In the genomic region with DNA sequence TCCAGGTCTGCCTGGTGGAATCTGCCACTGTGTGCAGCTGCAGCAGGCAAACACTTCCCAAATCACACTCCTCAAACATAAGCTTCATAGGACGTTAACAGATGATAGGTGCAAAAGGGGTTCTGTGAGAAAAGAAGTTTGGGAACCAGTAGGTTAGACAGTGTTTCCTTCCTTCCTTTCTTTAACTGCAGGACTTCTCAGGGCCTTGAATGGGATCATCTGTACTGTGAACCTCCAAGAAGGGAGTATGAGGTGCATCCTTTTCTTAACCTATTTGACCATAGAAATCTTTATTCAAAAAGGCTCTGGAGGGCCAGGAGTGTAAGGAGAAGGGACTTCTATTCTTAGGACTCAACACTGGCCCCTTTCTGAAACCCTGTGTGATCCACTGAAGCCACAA, we compare ENCODE assay signal across 17 cellular contexts. TPM values are rescaled to one million over a fixed set of nuclear protein-coding genes. Genes with fewer than 3 reads are reported as not detected.
"Had no signal": no experiment of that assay in that cellular context is flagged by ENCODE, and none has a peak within 500 bp of the region (broad histone marks: within the 10 kb centered on the region; RNA-seq: fewer than 3 reads in every experiment).

No MANE protein-coding gene starts in this region.

- H3K36me3 ChIP-seq: adrenal gland, cardiac muscle cell, left lung, pancreas, tibial nerve had no signal

- H3K4me1 ChIP-seq: body of pancreas, pancreas, tibial nerve had no signal

- ATAC-seq: body of pancreas; esophagus mucosa; psoas muscle; stimulated activated naive B cell treated with anti-CD40 and anti-IgM and Interleukin-4, amounts not matched to agents 10 μg/mL and 1 μg/mL and 100 μg/mL, for 72 hours; WTC11 had no signal

- H3K9me3 ChIP-seq: adrenal gland, body of pancreas, left lung, pancreas, psoas muscle, tibial nerve had no signal

- H3K27me3 ChIP-seq: body of pancreas had no signal

- DNase-seq: activated CD4-positive, alpha-beta T cell treated with anti-CD3 and anti-CD28 coated beads, Interleukin-2, amount 10 ng/mL, durations not matched to agents 7 days and 5 days; activated naive CD8-positive, alpha-beta T cell treated with anti-CD3 and anti-CD28 coated beads for 36 hours; foreskin fibroblast; kidney glomerular epithelial cell; mammary epithelial cell; naive B cell; stimulated activated naive B cell treated with anti-CD40 and anti-IgM and Interleukin-4, amounts not matched to agents 10 μg/mL and 1 μg/mL and 100 μg/mL, for 72 hours; T-helper 2 cell had no signal

- H3K4me3 ChIP-seq: adrenal gland, body of pancreas, cardiac muscle cell, left lung, pancreas, psoas muscle, tibial nerve had no signal

- H3K27ac ChIP-seq: body of pancreas, cardiac muscle cell, left lung, pancreas, tibial nerve had no signal

RNA-seq across cellular contexts. Expression of gene CAMK2B, which starts 33.0 kb away (rescaled TPM):
- total RNA-seq: activated CD4-positive, alpha-beta T cell treated with anti-CD3 and anti-CD28 coated beads, Interleukin-2, amount 10 ng/mL, durations not matched to agents 7 days and 5 days had no signal
